In the genomic region with DNA sequence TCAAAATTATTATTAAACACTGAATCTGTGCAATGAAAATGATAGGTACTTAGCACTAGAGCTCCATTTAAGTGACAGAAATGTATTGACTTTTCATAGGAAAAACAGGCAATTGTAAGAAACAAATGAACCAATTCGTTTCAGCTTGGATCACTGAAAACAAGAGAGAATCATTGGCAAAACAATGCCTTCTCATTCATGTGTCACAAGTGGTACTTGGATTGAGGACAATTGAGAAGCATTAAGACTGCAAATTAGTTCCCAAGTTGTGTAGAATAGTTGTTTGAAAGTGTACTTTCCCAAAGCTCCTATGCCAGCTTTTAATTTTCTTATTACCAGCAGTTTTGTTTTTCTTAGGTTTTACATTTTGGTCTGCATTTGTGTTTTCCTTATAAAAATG, we compare ENCODE assay signal across 22 cellular contexts. TPM values are rescaled to one million over a fixed set of nuclear protein-coding genes. Genes with fewer than 3 reads are reported as not detected.
A peak's percentile ranks its signal among the peaks of the same experiment; 100 is the strongest.
DNase-seq lines count a peak whose midpoint lies in the region; ATAC-seq, FAIRE-seq and TF ChIP-seq lines count a peak whose summit lies in the region.
"Had no signal": no experiment of that assay in that cellular context is flagged by ENCODE, and none has a peak within 500 bp of the region (broad histone marks: within the 10 kb centered on the region; RNA-seq: fewer than 3 reads in every experiment).

No MANE protein-coding gene starts in this region.

- ATAC-seq in HG02571 (IDR thresholded peaks at IDR 0.05; ENCODE audit: unreplicated experiment) = no peak
- ATAC-seq: CD8-positive, alpha-beta T cell; PC-3 had no signal

- no peak for TF ChIP-seq EP300 in ovary (IDR thresholded peaks at IDR 0.05)

- WGBS in ovary, 3 donors = 22 to 24% (median 24%) methylated on average over 1 of the region's 1 CpG

- TF ChIP-seq POLR2A in ovary (IDR thresholded peaks at IDR 0.05) = no peak

- no peak for FAIRE-seq in RCC 7860 (lab: Jason Lieb, UNC)
- FAIRE-seq: H54 had no signal

- TF ChIP-seq CTCF in ovary (IDR thresholded peaks at IDR 0.05) = no peak

- H3K4me3 ChIP-seq in HUES48 (ENCODE audit: low read depth, low read length) (peak overlapping the region; percentile 1; the same call in 1 of the 2 replicates), NT2/D1 (ENCODE audit: insufficient read length, low read depth) (no peak overlapping the region), ovary (no peak overlapping the region)
- H3K4me3 ChIP-seq: SJSA1 had no signal

- intact Hi-C loops in ovary (cut with DNase I) = no loop called here

- peaks cover 17% of the 10 kb centered on the region for H3K9me3 ChIP-seq in HUES48 (ENCODE audit: control insufficient read depth, insufficient read depth, low read length)
- peaks cover 14% of the 10 kb centered on the region; the same call in 1 of the 2 replicates for H3K9me3 ChIP-seq in NT2/D1 (ENCODE audit: insufficient read depth, low read length)
- no peaks in the 10 kb centered on the region for H3K9me3 ChIP-seq in ovary
- H3K9me3 ChIP-seq: Caco-2, SJSA1 had no signal

- DNase-seq in G401 (ENCODE audit: low spot score) (peak; percentile 12), NT2/D1 (ENCODE audit: low read depth, low spot score) (peak; percentile 49), midbrain (lab: John Stamatoyannopoulos, UW) (peak; percentile 32), RCC 7860 (ENCODE audit: low spot score) (no peak), ovary (no peak)
- DNase-seq in effector CD4-positive, alpha-beta T cell = no peak
- DNase-seq: Caco-2; CD8-positive, alpha-beta T cell; NCI-H1092; NCI-H146; NCI-H1930; NCI-H2107; NCI-H510A treated with DMSO at 0.1 percent for 48 hours; NCI-H774; PC-3; Right ventricle myocardium superior had no signal

- H3K27me3 ChIP-seq in HUES48 (ENCODE audit: control insufficient read depth, insufficient read depth, low read length) (no peaks in the 10 kb centered on the region), NT2/D1 (ENCODE audit: insufficient read depth, insufficient read length) (no peaks in the 10 kb centered on the region), ovary (no peaks in the 10 kb centered on the region)
- H3K27me3 ChIP-seq: SJSA1 had no signal

- H3K27ac ChIP-seq in HUES48 (ENCODE audit: low read depth, low read length) (peak overlapping the region; percentile 46), ovary (no peak overlapping the region)
- H3K27ac ChIP-seq: C4-2B, KMS-11, SJSA1 had no signal

- in situ Hi-C loops in G401 (cut with HindIII; ENCODE audit: low sequenced_read_pairs) = no loop called here

- no peaks in the 10 kb centered on the region; the same call in 1 of the 2 replicates for H3K36me3 ChIP-seq in HUES48 (ENCODE audit: control insufficient read depth, insufficient read depth, low read length)
- no peaks in the 10 kb centered on the region for H3K36me3 ChIP-seq in NT2/D1 (ENCODE audit: insufficient read depth, insufficient read length, low read length)
- H3K36me3 ChIP-seq in ovary = no peaks in the 10 kb centered on the region
- H3K36me3 ChIP-seq: SJSA1 had no signal

- H3K9ac ChIP-seq in HUES48 (ENCODE audit: low read depth, low read length) = no peak overlapping the region
- H3K9ac ChIP-seq in NT2/D1 (ENCODE audit: insufficient read length, low read depth) = no peak overlapping the region
- H3K9ac ChIP-seq: KMS-11 had no signal

- peaks cover 47% of the 10 kb centered on the region for H3K4me1 ChIP-seq in HUES48 (ENCODE audit: control insufficient read depth, insufficient read depth, low read length)
- H3K4me1 ChIP-seq in NT2/D1 (ENCODE audit: insufficient read depth, insufficient read length) = no peaks in the 10 kb centered on the region
- no peaks in the 10 kb centered on the region for H3K4me1 ChIP-seq in ovary (ENCODE audit: insufficient read depth)
- H3K4me1 ChIP-seq: Caco-2, SJSA1 had no signal

RNA-seq across cellular contexts. Expression of gene CNKSR2, which starts 20.6 kb away (rescaled TPM):
- total RNA-seq in G401 (2014; rRNA removed; shearing (Covaris generic)) = not detected in 2 replicates
- 10 to 100 TPM in 1 of 7 donors, 1 to 10 TPM in 4, under 1 TPM in 2; 0.35 to 20.6 (median 3.6) TPM for total RNA-seq in ovary
- 1 to 10 TPM; 1.3 to 1.5 TPM for polyA plus RNA-seq in ovary
- total RNA-seq: Caco-2 had no signal

Comparison
In these comparisons a context has a peak if more than half of its experiments do, and no peak if none do; other contexts are left out.
1. DNase-seq: peak in G401 (single experiment), NT2/D1 (single experiment) and midbrain (single experiment); none in RCC 7860 (single experiment), effector CD4-positive, alpha-beta T cell (single experiment) and ovary (0 of 5).